ENCODE assay signal across 8 cellular contexts in genomic region chr2:213251618-213252017, GRCh38. TPM values are rescaled to one million over a fixed set of nuclear protein-coding genes. Genes with fewer than 3 reads are reported as not detected.
DNase-seq lines count a peak whose midpoint lies in the region; ATAC-seq and TF ChIP-seq lines count a peak whose summit lies in the region.

No MANE protein-coding gene starts in this region.

- H3K27ac Mint-ChIP-seq in CD4-positive, alpha-beta T cell, result no peak overlapping the region
- H3K27ac Mint-ChIP-seq in activated CD8-positive, alpha-beta T cell treated with anti-CD3 and anti-CD28 coated beads for 36 hours, result no peak overlapping the region

- H3K27me3 Mint-ChIP-seq in CD4-positive, alpha-beta T cell, result peaks cover 9% of the 10 kb centered on the region
- H3K27me3 Mint-ChIP-seq in activated CD8-positive, alpha-beta T cell treated with anti-CD3 and anti-CD28 coated beads for 36 hours, result no peaks in the 10 kb centered on the region

- POLR2A ChIA-PET in CD4-positive, alpha-beta T cell (lab: Charles Lee), result no interaction called here
- POLR2A ChIA-PET in activated CD8-positive, alpha-beta T cell treated with anti-CD3 and anti-CD28 coated beads for 36 hours (lab: Charles Lee), result no interaction called here

- H3K9me3 Mint-ChIP-seq in CD4-positive, alpha-beta T cell, result no peaks in the 10 kb centered on the region
- H3K9me3 Mint-ChIP-seq in activated CD8-positive, alpha-beta T cell treated with anti-CD3 and anti-CD28 coated beads for 36 hours, result no peaks in the 10 kb centered on the region

- H3K36me3 Mint-ChIP-seq in CD4-positive, alpha-beta T cell (ENCODE audit: low read depth), result no peaks in the 10 kb centered on the region
- H3K36me3 Mint-ChIP-seq in activated CD8-positive, alpha-beta T cell treated with anti-CD3 and anti-CD28 coated beads for 36 hours (ENCODE audit: low read depth), result no peaks in the 10 kb centered on the region

- TF ChIP-seq POLR2A in gastrocnemius medialis (IDR thresholded peaks at IDR 0.05), result no peak

- DNase-seq in CD4-positive, alpha-beta T cell, result no peak
- peak; percentile 68 for DNase-seq in NCI-H2107 (lab: John Stamatoyannopoulos, UW)
- no peak for DNase-seq in activated CD8-positive, alpha-beta T cell treated with anti-CD3 and anti-CD28 coated beads for 36 hours
- DNase-seq in left ventricle myocardium inferior, result no peak
- no peak for DNase-seq in gastrocnemius medialis
- no peak for DNase-seq in mesenteric fat pad (ENCODE audit: low spot score)

- CTCF ChIA-PET in CD4-positive, alpha-beta T cell (lab: Charles Lee), result interaction anchor here (0.8 to 1.5 kb wide), 2 partner anchors 9 to 1579 kb away, joined by 3 to 5 read pairs; no protein-coding TSS in a partner anchor
- CTCF ChIA-PET in activated CD8-positive, alpha-beta T cell treated with anti-CD3 and anti-CD28 coated beads for 36 hours (lab: Charles Lee), result interaction anchor here (0.7 to 1.6 kb wide), 4 partner anchors 9 to 680 kb away, joined by 3 to 6 read pairs (median 4); no protein-coding TSS in a partner anchor

- H3K9me3 ChIP-seq in CD4-positive, alpha-beta T cell (ENCODE audit: control insufficient read depth, low read length), result no peaks in the 10 kb centered on the region
- H3K9me3 ChIP-seq in left ventricle myocardium inferior (replicated peaks) (no peaks in the 10 kb centered on the region), gastrocnemius medialis (no peaks in the 10 kb centered on the region)

- ATAC-seq in CD4-positive, alpha-beta T cell (ENCODE audit: poor library complexity), result peak; percentile 61
- ATAC-seq in GM18873 (IDR thresholded peaks at IDR 0.05; ENCODE audit: low FRiP score, unreplicated experiment), result peak; percentile 80
- ATAC-seq in HG03066 (IDR thresholded peaks at IDR 0.05; ENCODE audit: low read depth, unreplicated experiment), result peak; percentile 85
- ATAC-seq in activated CD8-positive, alpha-beta T cell treated with anti-CD3 and anti-CD28 coated beads for 36 hours, result peak; percentile 77
- peak; percentile 70 to 90 for ATAC-seq in gastrocnemius medialis

- peaks cover 7% of the 10 kb centered on the region for H3K4me1 Mint-ChIP-seq in CD4-positive, alpha-beta T cell (ENCODE audit: low read depth)
- peaks cover 3% of the 10 kb centered on the region for H3K4me1 Mint-ChIP-seq in activated CD8-positive, alpha-beta T cell treated with anti-CD3 and anti-CD28 coated beads for 36 hours (ENCODE audit: low read depth)

- H3K4me1 ChIP-seq in left ventricle myocardium inferior (peaks cover 5% of the 10 kb centered on the region), gastrocnemius medialis (peaks cover 6 to 7% of the 10 kb centered on the region in 2 donors)

- no peaks in the 10 kb centered on the region for H3K36me3 ChIP-seq in left ventricle myocardium inferior
- H3K36me3 ChIP-seq in gastrocnemius medialis, result no peaks in the 10 kb centered on the region

- in situ Hi-C loops in gastrocnemius medialis (cut with MboI; ENCODE audit: low sequenced_read_pairs in 4 of 4), result no loop called here

- TF ChIP-seq CTCF in CD4-positive, alpha-beta T cell (IDR thresholded peaks at IDR 0.05), result peak; percentile 82
- TF ChIP-seq CTCF in activated CD8-positive, alpha-beta T cell treated with anti-CD3 and anti-CD28 coated beads for 36 hours (IDR thresholded peaks at IDR 0.05), result peak; percentile 79
- TF ChIP-seq CTCF in left ventricle myocardium inferior (IDR thresholded peaks at IDR 0.05; ENCODE audit: borderline replicate concordance) (peak; percentile 80), gastrocnemius medialis (IDR thresholded peaks at IDR 0.05 in 4 of 5, conservative IDR thresholded peaks at IDR 0.05 in 1 of 5) (peak; percentile 55 to 76 (median 62))

- intact Hi-C loops in CD4-positive, alpha-beta T cell (cut with DNase I, micrococcal nuclease), result loop anchor here (1.0 to 10.0 kb wide), 3 partner anchors 683 to 1753 kb away; no protein-coding TSS in a partner anchor
- intact Hi-C loops in activated CD8-positive, alpha-beta T cell treated with anti-CD3 and anti-CD28 coated beads for 36 hours (cut with micrococcal nuclease), result loop anchor here (10.0 kb wide), 1 partner anchor 683 kb away; no protein-coding TSS in a partner anchor
- intact Hi-C loops in left ventricle myocardium inferior (cut with micrococcal nuclease) (loop anchor here (10.0 kb wide), 1 partner anchor 1743 kb away; no protein-coding TSS in a partner anchor), gastrocnemius medialis (cut with DNase I; ENCODE audit: low total_unique reads) (no loop called here)

- no peak overlapping the region for H3K4me3 ChIP-seq in left ventricle myocardium inferior
- H3K4me3 ChIP-seq in gastrocnemius medialis, result peak overlapping the region; percentile 8 to 42 (median 26)

- H3K27ac ChIP-seq in CD4-positive, alpha-beta T cell (ENCODE audit: low read depth, low read length), result no peak overlapping the region
- no peak overlapping the region for H3K27ac ChIP-seq in left ventricle myocardium inferior (replicated peaks)
- H3K27ac ChIP-seq in gastrocnemius medialis, result peak overlapping the region in 3 of 4 donors; percentile 18 to 57 (median 54)

- no peak overlapping the region for H3K4me3 Mint-ChIP-seq in CD4-positive, alpha-beta T cell
- no peak overlapping the region for H3K4me3 Mint-ChIP-seq in activated CD8-positive, alpha-beta T cell treated with anti-CD3 and anti-CD28 coated beads for 36 hours

- no peaks in the 10 kb centered on the region for H3K27me3 ChIP-seq in CD4-positive, alpha-beta T cell (ENCODE audit: control insufficient read depth, insufficient read depth, low read length)
- H3K27me3 ChIP-seq in left ventricle myocardium inferior (ENCODE audit: low read depth) (peaks cover 3% of the 10 kb centered on the region), gastrocnemius medialis (no peaks in the 10 kb centered on the region)

RNA-seq across cellular contexts. Expression of gene SPAG16, which starts 32.6 kb away (rescaled TPM):
- total RNA-seq in CD4-positive, alpha-beta T cell, result 1 to 10 TPM; 2.8 to 3.2 TPM
- 10 to 100 TPM in 1 of 2 experiments, 1 to 10 TPM in 1; 9.4 to 11.7 TPM for total RNA-seq in activated CD8-positive, alpha-beta T cell treated with anti-CD3 and anti-CD28 coated beads for 36 hours
- total RNA-seq in left ventricle myocardium inferior (20.6 TPM), gastrocnemius medialis (1 to 10 TPM; 1.1 to 8.8 (median 6.3) TPM), mesenteric fat pad (10.9 TPM)

Comparison
In these comparisons a context has a peak if more than half of its experiments do, and no peak if none do; other contexts are left out.
1. H3K27ac ChIP-seq: peak in gastrocnemius medialis (3 of 4); none in CD4-positive, alpha-beta T cell (single experiment) and left ventricle myocardium inferior (single experiment).
2. Peak in every context shown above with its lines, with median percentiles within 50 percentile points of each other: ATAC-seq and CTCF ChIP-seq.